24 cellular contexts compared by ENCODE assay signal in the genomic region with DNA sequence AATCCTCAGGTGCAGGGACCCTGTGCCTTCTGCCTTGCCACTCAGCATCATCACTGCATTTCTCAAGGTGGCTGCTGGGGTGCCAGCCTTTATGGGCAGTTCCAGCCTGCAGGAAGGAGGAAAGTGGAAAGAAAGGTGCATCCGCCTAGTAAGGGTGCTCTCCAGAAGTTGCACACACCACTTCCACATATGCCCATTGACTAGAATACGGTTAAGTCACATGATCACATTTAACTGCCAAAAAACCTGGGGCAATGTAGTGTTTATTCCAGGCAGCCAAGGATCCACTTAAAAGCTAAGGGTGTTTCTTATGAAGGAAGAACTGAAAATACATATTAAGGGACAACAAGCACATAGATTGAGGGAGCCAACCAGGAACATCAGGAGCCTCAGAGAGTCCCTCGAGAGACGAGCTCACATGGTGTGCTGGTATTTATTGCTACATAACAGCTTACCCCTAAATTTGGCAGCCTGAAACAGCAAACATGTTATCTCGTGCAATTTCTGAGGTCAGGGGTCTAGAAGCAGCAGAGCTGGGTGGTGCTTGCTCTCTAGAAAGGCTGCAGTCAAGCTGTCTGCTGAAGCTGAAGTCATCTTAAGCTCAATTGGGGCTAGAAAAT. TPM values are rescaled to one million over a fixed set of nuclear protein-coding genes. Genes with fewer than 3 reads are reported as not detected.
"Had no signal": no experiment of that assay in that cellular context is flagged by ENCODE, and none has a peak within 500 bp of the region (broad histone marks: within the 10 kb centered on the region; RNA-seq: fewer than 3 reads in every experiment).

No MANE protein-coding gene starts in this region.

- ATAC-seq: activated T-helper 17 cell treated with anti-CD3 and anti-CD28 coated beads, Interleukin-2, amount 50 U/mL, for 72 hours; left ventricle myocardium superior; pancreas; stimulated activated effector memory CD8-positive, alpha-beta T cell treated with anti-CD3 and anti-CD28 coated beads, Interleukin-12 subunit alpha, Interleukin-12 subunit beta, amount 100 ng/mL, for 72 hours; WTC11 had no signal

- H3K9me3 ChIP-seq: pancreas, prostate gland, sigmoid colon, thyroid gland, upper lobe of left lung had no signal

- H3K4me1 ChIP-seq: pancreas, prostate gland, sigmoid colon, thyroid gland had no signal

- H3K4me3 ChIP-seq: pancreas, prostate gland, sigmoid colon, thyroid gland, upper lobe of left lung had no signal

- H3K27me3 ChIP-seq: sigmoid colon, thyroid gland, upper lobe of left lung had no signal

- DNase-seq: activated CD4-positive, alpha-beta memory T cell treated with anti-CD3 and anti-CD28 coated beads, Interleukin-2, amount 10 ng/mL, durations not matched to agents 7 days and 5 days; activated CD4-positive, alpha-beta T cell treated with anti-CD3 and anti-CD28 coated beads for 1 hour; activated CD4-positive, alpha-beta T cell treated with anti-CD3 and anti-CD28 coated beads, Interleukin-2, amount 10 ng/mL, durations not matched to agents 7 days and 5 days; activated CD8-positive, alpha-beta memory T cell treated with anti-CD3 and anti-CD28 coated beads, Interleukin-2, amount 50 U/mL, for 48 hours; activated gamma-delta T cell treated with Interleukin-2 at 50 U/mL for 16 hours; activated naive CD4-positive, alpha-beta T cell treated with anti-CD3 and anti-CD28 coated beads, Interleukin-2, amount 50 U/mL, for 16 hours; activated T-cell treated with anti-CD3 and anti-CD28 coated beads, Interleukin-2, amount 50 U/mL, for 24 hours; amniotic stem cell; caudate nucleus; foreskin fibroblast; left ventricle myocardium superior; mammary epithelial cell; pancreas; retina; sigmoid colon; small intestine; stimulated activated CD4-positive, alpha-beta T cell treated with anti-CD3 and anti-CD28 coated beads, Interleukin-4, amount 100 ng/mL, for 24 hours; T-helper 2 cell; thyroid gland had no signal

- H3K27ac ChIP-seq: pancreas, prostate gland, sigmoid colon, thyroid gland, upper lobe of left lung had no signal

- H3K36me3 ChIP-seq: pancreas, prostate gland, sigmoid colon, thyroid gland, upper lobe of left lung had no signal

RNA-seq across cellular contexts. Expression of gene MMP2, which starts 52.0 kb away (rescaled TPM):
- total RNA-seq: activated CD4-positive, alpha-beta T cell treated with anti-CD3 and anti-CD28 coated beads, Interleukin-2, amount 10 ng/mL, durations not matched to agents 7 days and 5 days; activated T-helper 17 cell treated with anti-CD3 and anti-CD28 coated beads, Interleukin-2, amount 50 U/mL, for 72 hours had no signal
